In the genomic region with DNA sequence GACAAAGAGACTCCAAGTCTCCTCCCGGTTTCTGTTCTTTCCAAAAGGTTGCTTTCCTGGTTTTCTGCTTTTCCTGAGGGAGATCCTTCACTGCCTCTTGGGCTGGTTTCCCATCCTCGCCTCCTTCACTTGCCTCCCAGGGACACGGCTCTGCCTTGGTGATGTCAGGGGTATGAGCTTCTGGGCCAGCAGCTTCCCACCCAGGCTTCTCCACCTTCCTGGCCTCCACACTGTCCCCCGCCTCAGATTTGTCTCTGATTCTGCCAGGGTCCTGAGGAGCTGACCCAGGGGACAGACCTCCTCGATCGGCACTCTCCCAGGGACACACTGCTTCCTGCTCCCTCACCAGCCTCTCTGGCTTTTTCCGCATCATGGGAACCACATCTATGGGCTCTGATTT, we compare ENCODE assay signal across 23 cellular contexts. TPM values are rescaled to one million over a fixed set of nuclear protein-coding genes. Genes with fewer than 3 reads are reported as not detected.
"Had no signal": no experiment of that assay in that cellular context is flagged by ENCODE, and none has a peak within 500 bp of the region (broad histone marks: within the 10 kb centered on the region; RNA-seq: fewer than 3 reads in every experiment).

No MANE protein-coding gene starts in this region.

- H3K27me3 ChIP-seq: ascending aorta, hepatocyte, neural progenitor cell had no signal

- H3K4me1 ChIP-seq: ascending aorta, prostate gland had no signal

- H3K27ac Mint-ChIP-seq: activated B cell treated with CpG ODN at 0.5 μM for 24 hours; activated CD4-positive, alpha-beta T cell treated with anti-CD3 and anti-CD28 coated beads for 36 hours; activated naive CD4-positive, alpha-beta T cell treated with anti-CD3 and anti-CD28 coated beads for 36 hours; immature natural killer cell had no signal

- H3K9ac ChIP-seq: neural progenitor cell had no signal

- DNase-seq: activated B cell treated with CpG ODN at 0.5 μM for 24 hours; activated CD4-positive, alpha-beta T cell treated with anti-CD3 and anti-CD28 coated beads for 36 hours; activated CD4-positive, alpha-beta T cell treated with anti-CD3 and anti-CD28 coated beads, Interleukin-2, amount 50 U/mL, for 4 hours; activated CD8-positive, alpha-beta memory T cell treated with anti-CD3 and anti-CD28 coated beads for 24 hours; activated CD8-positive, alpha-beta memory T cell treated with anti-CD3 and anti-CD28 coated beads, Interleukin-2, amount 50 U/mL, for 48 hours; activated naive CD4-positive, alpha-beta T cell treated with anti-CD3 and anti-CD28 coated beads for 36 hours; activated T-cell treated with anti-CD3 and anti-CD28 coated beads, Interleukin-2, amount 50 U/mL, for 4 hours; brain microvascular endothelial cell; effector memory CD4-positive, alpha-beta T cell; glutamatergic neuron; immature natural killer cell; left ventricle myocardium inferior; stimulated activated CD4-positive, alpha-beta T cell treated with anti-CD3 and anti-CD28 coated beads, Interleukin-4, amount 100 ng/mL, for 24 hours; stomach; T-helper 1 cell had no signal

- H3K27ac ChIP-seq: ascending aorta, brain microvascular endothelial cell, esophagus muscularis mucosa, hepatocyte, left ventricle myocardium inferior, neural progenitor cell, prostate gland, stomach, suprapubic skin had no signal

- H2AFZ ChIP-seq: hepatocyte, neural progenitor cell had no signal

- H3K4me3 Mint-ChIP-seq: activated B cell treated with CpG ODN at 0.5 μM for 24 hours; activated CD4-positive, alpha-beta T cell treated with anti-CD3 and anti-CD28 coated beads for 36 hours; activated naive CD4-positive, alpha-beta T cell treated with anti-CD3 and anti-CD28 coated beads for 36 hours; activated T-cell treated with anti-CD3 and anti-CD28 coated beads, Interleukin-2, amount 50 U/mL, for 4 hours; immature natural killer cell had no signal

- H3K36me3 ChIP-seq: ascending aorta, brain microvascular endothelial cell, esophagus muscularis mucosa, left ventricle myocardium inferior, neural progenitor cell, prostate gland, stomach, suprapubic skin had no signal

- H3K9me3 Mint-ChIP-seq: activated B cell treated with CpG ODN at 0.5 μM for 24 hours; activated naive CD4-positive, alpha-beta T cell treated with anti-CD3 and anti-CD28 coated beads for 36 hours; activated T-cell treated with anti-CD3 and anti-CD28 coated beads, Interleukin-2, amount 50 U/mL, for 4 hours; immature natural killer cell; neural progenitor cell had no signal

- H3K4me1 Mint-ChIP-seq: immature natural killer cell had no signal

- H3K4me3 ChIP-seq: ascending aorta, esophagus muscularis mucosa, hepatocyte, left ventricle myocardium inferior, neural progenitor cell, prostate gland, stomach, suprapubic skin, tibial nerve had no signal

- H3K36me3 Mint-ChIP-seq: neural progenitor cell had no signal

- H3K9me3 ChIP-seq: ascending aorta, esophagus muscularis mucosa, left ventricle myocardium inferior, prostate gland, stomach, suprapubic skin, tibial nerve had no signal

- H3K4me2 ChIP-seq: hepatocyte, neural progenitor cell had no signal

RNA-seq across cellular contexts. Expression of a gene that starts 14.5 kb away (rescaled TPM):
- total RNA-seq: ascending aorta, dermis microvascular lymphatic vessel endothelial cell had no signal
- polyA plus RNA-seq: immature natural killer cell had no signal
